In genomic region chr3:151135548-151136337, GRCh38 we compare ENCODE assay signal across 8 cellular contexts. TPM values are rescaled to one million over a fixed set of nuclear protein-coding genes. Genes with fewer than 3 reads are reported as not detected.
DNase-seq lines count a peak whose midpoint lies in the region; ATAC-seq and TF ChIP-seq lines count a peak whose summit lies in the region.

No MANE protein-coding gene starts in this region.

- H3K4me1 ChIP-seq in right atrium auricular region (no peaks in the 10 kb centered on the region), psoas muscle (no peaks in the 10 kb centered on the region)

- H3K27me3 ChIP-seq in right atrium auricular region = no peaks in the 10 kb centered on the region
- H3K27me3 ChIP-seq in psoas muscle (ENCODE audit: insufficient read depth in 3 of 3, low read length in 2 of 3) = no peaks in the 10 kb centered on the region

- no peaks in the 10 kb centered on the region for H3K9me3 Mint-ChIP-seq in activated naive CD8-positive, alpha-beta T cell treated with anti-CD3 and anti-CD28 coated beads, Interleukin-2, amount 50 U/mL, for 24 hours
- no peaks in the 10 kb centered on the region for H3K9me3 Mint-ChIP-seq in stimulated activated naive CD8-positive, alpha-beta T cell treated with anti-CD3 and anti-CD28 coated beads, Interleukin-15, amount 100 ng/mL, for 72 hours

- peaks cover 0 to 7% of the 10 kb centered on the region in 2 donors for H3K9me3 ChIP-seq in right atrium auricular region
- H3K9me3 ChIP-seq in psoas muscle = peaks cover 3% of the 10 kb centered on the region

- no peaks in the 10 kb centered on the region for H3K36me3 Mint-ChIP-seq in activated naive CD8-positive, alpha-beta T cell treated with anti-CD3 and anti-CD28 coated beads, Interleukin-2, amount 50 U/mL, for 24 hours (ENCODE audit: low read depth)

- no peak overlapping the region for H3K4me3 Mint-ChIP-seq in activated naive CD8-positive, alpha-beta T cell treated with anti-CD3 and anti-CD28 coated beads, Interleukin-2, amount 50 U/mL, for 24 hours
- peak overlapping the region; percentile 25 to 26 for H3K4me3 Mint-ChIP-seq in stimulated activated naive CD8-positive, alpha-beta T cell treated with anti-CD3 and anti-CD28 coated beads, Interleukin-15, amount 100 ng/mL, for 72 hours

- H3K27ac ChIP-seq in right atrium auricular region (no peak overlapping the region), psoas muscle (no peak overlapping the region)

- no peaks in the 10 kb centered on the region for H3K36me3 ChIP-seq in right atrium auricular region
- H3K36me3 ChIP-seq in psoas muscle (ENCODE audit: insufficient read depth in 1 of 2, low read depth in 1 of 2) = no peaks in the 10 kb centered on the region

- peak overlapping the region; percentile 84 for H3K27ac Mint-ChIP-seq in activated naive CD8-positive, alpha-beta T cell treated with anti-CD3 and anti-CD28 coated beads, Interleukin-2, amount 50 U/mL, for 24 hours
- peak overlapping the region; percentile 84 to 98 for H3K27ac Mint-ChIP-seq in stimulated activated naive CD8-positive, alpha-beta T cell treated with anti-CD3 and anti-CD28 coated beads, Interleukin-15, amount 100 ng/mL, for 72 hours

- intact Hi-C loops in left ventricle myocardium superior (cut with micrococcal nuclease) = no loop called here
- intact Hi-C loops in psoas muscle (cut with DNase I) = no loop called here

- H3K27me3 Mint-ChIP-seq in activated naive CD8-positive, alpha-beta T cell treated with anti-CD3 and anti-CD28 coated beads, Interleukin-2, amount 50 U/mL, for 24 hours = peaks cover 6% of the 10 kb centered on the region
- H3K27me3 Mint-ChIP-seq in stimulated activated naive CD8-positive, alpha-beta T cell treated with anti-CD3 and anti-CD28 coated beads, Interleukin-15, amount 100 ng/mL, for 72 hours = no peaks in the 10 kb centered on the region

- no peak for TF ChIP-seq CTCF in right atrium auricular region (IDR thresholded peaks at IDR 0.05)
- no peak for TF ChIP-seq CTCF in psoas muscle (IDR thresholded peaks at IDR 0.05)

- DNase-seq in left ventricle myocardium superior (peak; percentile 47), right atrium auricular region (ENCODE audit: low spot score) (no peak), NCI-H69 (lab: John Stamatoyannopoulos, UW) (peak; percentile 23), GM19238 (ENCODE audit: insufficient read length, low spot score) (no peak), NCI-H128 (lab: John Stamatoyannopoulos, UW; ENCODE audit: unreplicated experiment) (no peak), psoas muscle (no peak)
- peak; percentile 44 for DNase-seq in activated naive CD8-positive, alpha-beta T cell treated with anti-CD3 and anti-CD28 coated beads, Interleukin-2, amount 50 U/mL, for 24 hours
- DNase-seq in stimulated activated naive CD8-positive, alpha-beta T cell treated with anti-CD3 and anti-CD28 coated beads, Interleukin-15, amount 100 ng/mL, for 72 hours = peak; percentile 56 to 85

- peaks cover 19% of the 10 kb centered on the region for H3K4me1 Mint-ChIP-seq in activated naive CD8-positive, alpha-beta T cell treated with anti-CD3 and anti-CD28 coated beads, Interleukin-2, amount 50 U/mL, for 24 hours
- H3K4me1 Mint-ChIP-seq in stimulated activated naive CD8-positive, alpha-beta T cell treated with anti-CD3 and anti-CD28 coated beads, Interleukin-15, amount 100 ng/mL, for 72 hours = peaks cover 22% of the 10 kb centered on the region

- ATAC-seq in left ventricle myocardium superior = peak; percentile 66
- ATAC-seq in activated naive CD8-positive, alpha-beta T cell treated with anti-CD3 and anti-CD28 coated beads, Interleukin-2, amount 50 U/mL, for 24 hours = peak; percentile 94
- peak; percentile 98 for ATAC-seq in stimulated activated naive CD8-positive, alpha-beta T cell treated with anti-CD3 and anti-CD28 coated beads, Interleukin-15, amount 100 ng/mL, for 72 hours
- ATAC-seq in psoas muscle = no peak

- WGBS in psoas muscle, 3 donors = 59 to 67% (median 67%) methylated on average over 5 of the region's 5 CpGs

- H3K4me3 ChIP-seq in right atrium auricular region (no peak overlapping the region), psoas muscle (no peak overlapping the region)

RNA-seq across cellular contexts. Expression of gene MED12L, which starts 50.3 kb away (rescaled TPM):
- total RNA-seq in left ventricle myocardium superior = 0.10 TPM
- total RNA-seq in right atrium auricular region = under 1 TPM; 0.07 to 0.35 TPM
- 1 to 10 TPM in 2 of 4 donors, under 1 TPM in 2; 0.17 to 2.6 (median 1.1) TPM for total RNA-seq in psoas muscle
- under 1 TPM; 0.01 to 0.03 (median 0.01) TPM for polyA plus RNA-seq in psoas muscle

Comparison
In these comparisons a context has a peak if more than half of its experiments do, and no peak if none do; other contexts are left out.
1. DNase-seq: peak in left ventricle myocardium superior (single experiment), NCI-H69 (single experiment), activated naive CD8-positive, alpha-beta T cell treated with anti-CD3 and anti-CD28 coated beads, Interleukin-2, amount 50 U/mL, for 24 hours (single experiment) and stimulated activated naive CD8-positive, alpha-beta T cell treated with anti-CD3 and anti-CD28 coated beads, Interleukin-15, amount 100 ng/mL, for 72 hours (2 of 2); none in right atrium auricular region (single experiment), GM19238 (single experiment), NCI-H128 (single experiment) and psoas muscle (0 of 2).
2. ATAC-seq: peak in left ventricle myocardium superior (single experiment), activated naive CD8-positive, alpha-beta T cell treated with anti-CD3 and anti-CD28 coated beads, Interleukin-2, amount 50 U/mL, for 24 hours (single experiment) and stimulated activated naive CD8-positive, alpha-beta T cell treated with anti-CD3 and anti-CD28 coated beads, Interleukin-15, amount 100 ng/mL, for 72 hours (single experiment); none in psoas muscle (0 of 4).